Comparison of ENCODE assay signal across 8 cellular contexts in genomic region chr17:79389896-79390295, GRCh38.
"Had no signal": no experiment of that assay in that cellular context is flagged by ENCODE, and none has a peak within 500 bp of the region (broad histone marks: within the 10 kb centered on the region; RNA-seq: fewer than 3 reads in every experiment).

No MANE protein-coding gene starts in this region.

- H3K9me3 ChIP-seq: HAP-1 had no signal

- H3K4me1 ChIP-seq: HAP-1 had no signal

- H3K36me3 ChIP-seq: HAP-1 had no signal

- DNase-seq: GM23248, GOT3, H7, H9, HCEC 1CT, HFFc6 had no signal

- H3K9ac ChIP-seq: GM23248 had no signal

- H3K27ac ChIP-seq: GM23248 had no signal

- H2AFZ ChIP-seq: GM23248, GM23338 had no signal

- H3K4me3 ChIP-seq: GM23248, GM23338, HAP-1 had no signal

- H3K4me2 ChIP-seq: GM23338 had no signal
